In genomic region chr2:21544392-21544791, GRCh38 we compare ENCODE assay signal across 7 cellular contexts.
"Had no signal": no experiment of that assay in that cellular context is flagged by ENCODE, and none has a peak within 500 bp of the region (broad histone marks: within the 10 kb centered on the region; RNA-seq: fewer than 3 reads in every experiment).

No MANE protein-coding gene starts in this region.

- H3K9me3 Mint-ChIP-seq: GM23338 had no signal

- DNase-seq: H7, HFFc6, KBM-7 had no signal

- H3K4me3 Mint-ChIP-seq: GM23338, HFFc6, IgD-negative memory B cell had no signal

- H3K4me1 Mint-ChIP-seq: IgD-negative memory B cell had no signal

- H3K9me3 ChIP-seq: HAP-1 had no signal

- H3K27ac ChIP-seq: HL-60 had no signal

- H3K4me3 ChIP-seq: GM23338, HAP-1 had no signal

- H3K36me3 ChIP-seq: HAP-1 had no signal

- H3K4me2 ChIP-seq: GM23338 had no signal

- H3K27ac Mint-ChIP-seq: GM23338, HFFc6, IgD-negative memory B cell had no signal

- H2AFZ ChIP-seq: GM23338 had no signal

- H3K4me1 ChIP-seq: HAP-1 had no signal

- H3K36me3 Mint-ChIP-seq: IgD-negative memory B cell had no signal
